Comparison of ENCODE assay signal across 8 cellular contexts in genomic region chr15:83837946-83838571, GRCh38.
A peak's percentile ranks its signal among the peaks of the same experiment; 100 is the strongest.
DNase-seq lines count a peak whose midpoint lies in the region; ATAC-seq, FAIRE-seq and TF ChIP-seq lines count a peak whose summit lies in the region.

No MANE protein-coding gene starts in this region.

- TF ChIP-seq CTCF in epithelial cell of esophagus (IDR thresholded peaks at IDR 0.05; ENCODE audit: insufficient read depth, low read depth, low read length, missing control alignments) (peak; percentile 76), pancreas (IDR thresholded peaks at IDR 0.05) (peak in 2 of 4 donors; percentile 27 to 33)

- H3K9me3 Mint-ChIP-seq in activated CD4-positive, alpha-beta T cell treated with anti-CD3 and anti-CD28 coated beads for 36 hours (ENCODE audit: low read depth): no peaks in the 10 kb centered on the region

- no peak for ATAC-seq in activated CD4-positive, alpha-beta T cell treated with anti-CD3 and anti-CD28 coated beads for 36 hours
- ATAC-seq in pancreas (peak; percentile 79 to 95 (median 82)), GM21423 (IDR thresholded peaks at IDR 0.05; ENCODE audit: unreplicated experiment) (no peak)

- DNase-seq in activated CD4-positive, alpha-beta T cell treated with anti-CD3 and anti-CD28 coated beads for 36 hours: peak; percentile 37
- DNase-seq in activated CD4-positive, alpha-beta T cell treated with anti-CD3 and anti-CD28 coated beads for 1 hour: no peak
- DNase-seq in NCI-H446 (lab: John Stamatoyannopoulos, UW): peak; percentile 2 to 28
- peak; percentile 45 for DNase-seq in epithelial cell of esophagus (ENCODE audit: low read depth)
- DNase-seq in pancreas: peak; percentile 33 to 78 (median 64)
- DNase-seq in middle frontal gyrus (ENCODE audit: extremely low spot score, low spot score): no peak
- no peak for DNase-seq in NCI-H774 (lab: John Stamatoyannopoulos, UW)

- POLR2A ChIA-PET in activated CD4-positive, alpha-beta T cell treated with anti-CD3 and anti-CD28 coated beads for 36 hours (lab: Charles Lee): no interaction called here

- FAIRE-seq in pancreas (lab: Jason Lieb, UNC): no peak

- peaks cover 0 to 9% (median 4%) of the 10 kb centered on the region in 3 donors for H3K4me1 ChIP-seq in pancreas

- no peaks in the 10 kb centered on the region for H3K4me1 Mint-ChIP-seq in activated CD4-positive, alpha-beta T cell treated with anti-CD3 and anti-CD28 coated beads for 36 hours

- no peak overlapping the region for H3K27ac Mint-ChIP-seq in activated CD4-positive, alpha-beta T cell treated with anti-CD3 and anti-CD28 coated beads for 36 hours

- H3K27me3 Mint-ChIP-seq in activated CD4-positive, alpha-beta T cell treated with anti-CD3 and anti-CD28 coated beads for 36 hours: peaks cover 16% of the 10 kb centered on the region

- WGBS in pancreas, 2 donors: 24 to 28% methylated on average over 8 of the region's 8 CpGs

- CTCF ChIA-PET in activated CD4-positive, alpha-beta T cell treated with anti-CD3 and anti-CD28 coated beads for 36 hours (lab: Charles Lee): interaction anchor here (0.6 to 1.1 kb wide), 4 partner anchors 10 to 1286 kb away, joined by 3 read pairs; no protein-coding TSS in a partner anchor

- no peaks in the 10 kb centered on the region for H3K27me3 ChIP-seq in pancreas

- intact Hi-C loops in activated CD4-positive, alpha-beta T cell treated with anti-CD3 and anti-CD28 coated beads for 36 hours (cut with DNase I, micrococcal nuclease): loop anchor here in 1 of 2 experiments (5.0 kb wide), 1 partner anchor 271 kb away; no protein-coding TSS in a partner anchor
- intact Hi-C loops in pancreas (cut with DNase I): no loop called here

- H3K27ac ChIP-seq in pancreas: no peak overlapping the region

- no peak overlapping the region for H3K4me3 Mint-ChIP-seq in activated CD4-positive, alpha-beta T cell treated with anti-CD3 and anti-CD28 coated beads for 36 hours

- no peaks in the 10 kb centered on the region for H3K36me3 ChIP-seq in pancreas

- H3K4me3 ChIP-seq in epithelial cell of esophagus (ENCODE audit: low read length) (no peak overlapping the region), pancreas (no peak overlapping the region)

- no peaks in the 10 kb centered on the region for H3K9me3 ChIP-seq in pancreas

- H3K36me3 Mint-ChIP-seq in activated CD4-positive, alpha-beta T cell treated with anti-CD3 and anti-CD28 coated beads for 36 hours (ENCODE audit: low read depth): no peaks in the 10 kb centered on the region

Comparison
In these comparisons a context has a peak if more than half of its experiments do, and no peak if none do; other contexts are left out.
1. DNase-seq: peak in activated CD4-positive, alpha-beta T cell treated with anti-CD3 and anti-CD28 coated beads for 36 hours (single experiment), NCI-H446 (2 of 2), epithelial cell of esophagus (single experiment) and pancreas (6 of 6); none in activated CD4-positive, alpha-beta T cell treated with anti-CD3 and anti-CD28 coated beads for 1 hour (single experiment), middle frontal gyrus (single experiment) and NCI-H774 (single experiment).
2. ATAC-seq: peak in pancreas (4 of 4); none in activated CD4-positive, alpha-beta T cell treated with anti-CD3 and anti-CD28 coated beads for 36 hours (single experiment) and GM21423 (single experiment).